10 cellular contexts compared by ENCODE assay signal in genomic region chr2:86416126-86416525, GRCh38.
"Had no signal": no experiment of that assay in that cellular context is flagged by ENCODE, and none has a peak within 500 bp of the region (broad histone marks: within the 10 kb centered on the region; RNA-seq: fewer than 3 reads in every experiment).

No MANE protein-coding gene starts in this region.

- H3K9me3 ChIP-seq: heart left ventricle, sigmoid colon had no signal

- DNase-seq: activated CD4-positive, alpha-beta T cell treated with anti-CD3 and anti-CD28 coated beads for 48 hours; activated CD8-positive, alpha-beta memory T cell treated with anti-CD3 and anti-CD28 coated beads, Interleukin-2, amount 50 U/mL, for 48 hours; activated CD8-positive, alpha-beta T cell treated with anti-CD3 and anti-CD28 coated beads, Interleukin-2, amount 10 ng/mL, durations not matched to agents 7 days and 5 days; activated naive CD4-positive, alpha-beta T cell treated with anti-CD3 and anti-CD28 coated beads for 36 hours; foreskin keratinocyte; heart left ventricle; sigmoid colon; stimulated activated CD4-positive, alpha-beta T cell treated with anti-CD3 and anti-CD28 coated beads, Interleukin-12 subunit alpha, Interleukin-12 subunit beta, amount 100 ng/mL, for 4 hours; stimulated activated naive CD4-positive, alpha-beta T cell treated with Interleukin-2 at 50 U/mL for 16 hours; trophoblast cell had no signal

- H3K4me1 ChIP-seq: sigmoid colon had no signal

- H3K27me3 ChIP-seq: foreskin keratinocyte, sigmoid colon had no signal

- H3K27ac ChIP-seq: foreskin keratinocyte, heart left ventricle, sigmoid colon had no signal

- H3K36me3 ChIP-seq: heart left ventricle, sigmoid colon had no signal

- H3K4me3 ChIP-seq: heart left ventricle, sigmoid colon had no signal
